ENCODE assay signal across 8 cellular contexts in the genomic region with DNA sequence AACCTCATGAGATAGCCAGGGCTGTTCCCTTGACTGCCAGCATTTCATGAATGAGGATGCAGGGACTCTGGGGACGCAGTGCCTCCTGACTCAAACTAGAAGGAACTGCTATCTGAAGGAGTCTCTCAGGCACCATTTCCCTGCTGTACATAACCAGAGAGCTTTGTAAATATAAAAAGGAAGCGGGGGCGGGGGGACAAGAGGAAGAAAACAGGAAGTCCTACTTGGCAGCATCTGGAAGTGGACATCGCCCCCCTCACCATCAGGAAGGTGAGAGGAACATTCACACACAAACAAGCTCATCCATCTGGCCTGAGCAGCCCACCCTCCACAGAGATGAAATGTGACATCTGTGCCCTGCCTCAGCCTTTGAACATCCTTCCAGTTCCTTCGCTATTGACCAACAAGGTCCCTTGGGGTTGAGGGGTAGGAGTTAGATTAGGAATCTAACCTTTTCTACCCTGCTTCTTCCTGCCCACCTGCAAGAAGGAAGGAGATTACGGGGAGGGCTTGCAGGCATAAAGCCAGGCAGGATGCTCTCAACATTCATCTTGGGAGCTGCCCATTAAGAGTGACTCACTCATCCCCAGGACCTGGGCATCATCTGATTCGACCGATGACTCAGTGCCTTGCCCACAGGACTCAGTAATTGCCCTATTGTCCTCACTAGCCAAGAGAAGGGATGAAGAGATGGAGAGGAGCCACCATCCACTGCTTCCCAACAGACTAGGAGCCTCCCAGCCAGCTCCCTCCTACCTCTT. TPM values are rescaled to one million over a fixed set of nuclear protein-coding genes. Genes with fewer than 3 reads are reported as not detected.
DNase-seq lines count a peak whose midpoint lies in the region; ATAC-seq and TF ChIP-seq lines count a peak whose summit lies in the region.

No MANE protein-coding gene starts in this region.

- no peaks in the 10 kb centered on the region for H3K27me3 Mint-ChIP-seq in CD8-positive, alpha-beta T cell (ENCODE audit: low read depth)
- no peaks in the 10 kb centered on the region for H3K27me3 Mint-ChIP-seq in natural killer cell (ENCODE audit: low read depth in 2 of 2)
- H3K27me3 Mint-ChIP-seq in activated naive CD8-positive, alpha-beta T cell treated with anti-CD3 and anti-CD28 coated beads for 36 hours, result no peaks in the 10 kb centered on the region

- peaks cover 2% of the 10 kb centered on the region for H3K36me3 ChIP-seq in CD8-positive, alpha-beta T cell (ENCODE audit: insufficient read depth, low read length)

- intact Hi-C loops in CD8-positive, alpha-beta T cell (cut with DNase I, micrococcal nuclease), result no loop called here
- intact Hi-C loops in dorsolateral prefrontal cortex (cut with DNase I), result no loop called here
- intact Hi-C loops in natural killer cell (cut with micrococcal nuclease), result loop anchor here (5.0 kb wide), 1 partner anchor 33 kb away; no protein-coding TSS in a partner anchor

- TF ChIP-seq CTCF in CD8-positive, alpha-beta T cell (IDR thresholded peaks at IDR 0.05), result no peak
- TF ChIP-seq CTCF in dorsolateral prefrontal cortex (IDR thresholded peaks at IDR 0.05 in 54 of 56, conservative IDR thresholded peaks at IDR 0.05 in 2 of 56; ENCODE audit: low read depth in 1 of 56, partially characterized antibody in 56 of 56) (no peak), natural killer cell (IDR thresholded peaks at IDR 0.05) (no peak)

- H3K27ac ChIP-seq in CD8-positive, alpha-beta T cell (ENCODE audit: low read depth, low read length), result no peak overlapping the region
- H3K27ac ChIP-seq in dorsolateral prefrontal cortex, result peak overlapping the region in 34 of 59 donors; percentile 5 to 75 (median 38)

- DNase-seq in CD8-positive, alpha-beta T cell, result no peak
- DNase-seq in MV-4-11 (lab: John Stamatoyannopoulos, UW) (peak; percentile 59), dorsolateral prefrontal cortex (peak in 2 of 10 donors; percentile 49 to 78), natural killer cell (no peak), germinal center (ENCODE audit: low spot score) (no peak)
- no peak for DNase-seq in activated naive CD8-positive, alpha-beta T cell treated with anti-CD3 and anti-CD28 coated beads for 36 hours

- H3K4me3 ChIP-seq in CD8-positive, alpha-beta T cell (ENCODE audit: low read depth, low read length), result no peak overlapping the region
- H3K4me3 ChIP-seq in dorsolateral prefrontal cortex, result no peak overlapping the region

- H3K4me1 ChIP-seq in CD8-positive, alpha-beta T cell (ENCODE audit: insufficient read depth, low read length), result peaks cover 45% of the 10 kb centered on the region

- no peaks in the 10 kb centered on the region for H3K27me3 ChIP-seq in CD8-positive, alpha-beta T cell (ENCODE audit: insufficient read depth, low read length)
- no peaks in the 10 kb centered on the region for H3K27me3 ChIP-seq in dorsolateral prefrontal cortex

- H3K36me3 Mint-ChIP-seq in CD8-positive, alpha-beta T cell, result peaks cover 49% of the 10 kb centered on the region
- H3K36me3 Mint-ChIP-seq in natural killer cell, result no peaks in the 10 kb centered on the region
- peaks cover 2% of the 10 kb centered on the region for H3K36me3 Mint-ChIP-seq in activated naive CD8-positive, alpha-beta T cell treated with anti-CD3 and anti-CD28 coated beads for 36 hours

- CTCF ChIA-PET in CD8-positive, alpha-beta T cell (lab: Charles Lee), result interaction anchor here (0.6 to 2.1 kb wide), 4 partner anchors 33 to 300 kb away, joined by 3 to 8 read pairs (median 4); partner anchors contain the start of gene SH3BP5

- no peak for ATAC-seq in CD8-positive, alpha-beta T cell
- ATAC-seq in natural killer cell (peak in 1 of 3 donors; percentile 34), GM18511 (IDR thresholded peaks at IDR 0.05; ENCODE audit: unreplicated experiment) (no peak), HG03565 (IDR thresholded peaks at IDR 0.05; ENCODE audit: unreplicated experiment) (no peak)

- peak overlapping the region; percentile 23 for H3K27ac Mint-ChIP-seq in CD8-positive, alpha-beta T cell
- H3K27ac Mint-ChIP-seq in natural killer cell, result peak overlapping the region; percentile 87
- no peak overlapping the region for H3K27ac Mint-ChIP-seq in activated naive CD8-positive, alpha-beta T cell treated with anti-CD3 and anti-CD28 coated beads for 36 hours

- no peaks in the 10 kb centered on the region for H3K9me3 Mint-ChIP-seq in CD8-positive, alpha-beta T cell
- no peaks in the 10 kb centered on the region for H3K9me3 Mint-ChIP-seq in natural killer cell
- no peaks in the 10 kb centered on the region for H3K9me3 Mint-ChIP-seq in activated naive CD8-positive, alpha-beta T cell treated with anti-CD3 and anti-CD28 coated beads for 36 hours

- no peaks in the 10 kb centered on the region for H3K9me3 ChIP-seq in CD8-positive, alpha-beta T cell (ENCODE audit: low read length)

- no peak overlapping the region for H3K4me3 Mint-ChIP-seq in CD8-positive, alpha-beta T cell
- peak overlapping the region; percentile 98 for H3K4me3 Mint-ChIP-seq in natural killer cell
- H3K4me3 Mint-ChIP-seq in activated naive CD8-positive, alpha-beta T cell treated with anti-CD3 and anti-CD28 coated beads for 36 hours, result no peak overlapping the region

- POLR2A ChIA-PET in CD8-positive, alpha-beta T cell (lab: Charles Lee), result interaction anchor here (1.0 kb wide), 1 partner anchor 28 kb away, joined by 3 read pairs; no protein-coding TSS in a partner anchor

- peaks cover 61% of the 10 kb centered on the region for H3K4me1 Mint-ChIP-seq in CD8-positive, alpha-beta T cell (ENCODE audit: low read depth)
- H3K4me1 Mint-ChIP-seq in natural killer cell, result peaks cover 85 to 95% of the 10 kb centered on the region in 2 donors
- H3K4me1 Mint-ChIP-seq in activated naive CD8-positive, alpha-beta T cell treated with anti-CD3 and anti-CD28 coated beads for 36 hours, result peaks cover 16% of the 10 kb centered on the region

RNA-seq across cellular contexts. Expression of gene SH3BP5, which starts 31.9 kb away (rescaled TPM):
- total RNA-seq in CD8-positive, alpha-beta T cell, result 1 to 10 TPM; 4.4 to 5.9 TPM
- total RNA-seq in dorsolateral prefrontal cortex (100 to 1,000 TPM in 1 of 120 experiments, 10 to 100 TPM in 119; 30.2 to 111 (median 66.8) TPM), natural killer cell (100 to 1,000 TPM in 1 of 3 donors, 10 to 100 TPM in 2; 89.4 to 129 (median 91.0) TPM)
- total RNA-seq in activated naive CD8-positive, alpha-beta T cell treated with anti-CD3 and anti-CD28 coated beads for 36 hours, result 1 to 10 TPM; 2.4 TPM

Comparison
In these comparisons a context has a peak if more than half of its experiments do, and no peak if none do; other contexts are left out.
1. RNA of gene SH3BP5, which starts 31.9 kb away (total RNA-seq): 89.4 to 129 TPM in natural killer cell and 30.2 to 111 TPM in dorsolateral prefrontal cortex; 4.4 to 5.9 TPM in CD8-positive, alpha-beta T cell and 2.4 TPM in activated naive CD8-positive, alpha-beta T cell treated with anti-CD3 and anti-CD28 coated beads for 36 hours; every median in the first group is over 4 times any median in the second.